ENCODE assay signal across 16 cellular contexts in genomic region chr1:84550826-84551225, GRCh38.
"Had no signal": no experiment of that assay in that cellular context is flagged by ENCODE, and none has a peak within 500 bp of the region (broad histone marks: within the 10 kb centered on the region; RNA-seq: fewer than 3 reads in every experiment).

No MANE protein-coding gene starts in this region.

- DNase-seq: activated CD4-positive, alpha-beta T cell treated with anti-CD3 and anti-CD28 coated beads for 36 hours; activated CD4-positive, alpha-beta T cell treated with anti-CD3 and anti-CD28 coated beads, Interleukin-2, amount 50 U/mL, for 48 hours; activated T-cell treated with anti-CD3 and anti-CD28 coated beads for 4 hours; effector CD8-positive, alpha-beta T cell; foreskin melanocyte; glutamatergic neuron; hippocampal formation; left colon; posterior cingulate gyrus; sigmoid colon; spleen; stimulated activated CD4-positive, alpha-beta T cell treated with anti-CD3 and anti-CD28 coated beads, Interleukin-4, amount 100 ng/mL, for 4 hours; testis had no signal

- H3K27ac ChIP-seq: sigmoid colon, spleen, testis had no signal

- H3K9me3 ChIP-seq: sigmoid colon, spleen, testis had no signal

- H3K4me1 ChIP-seq: sigmoid colon, spleen, testis had no signal

- ATAC-seq: activated CD4-positive, alpha-beta T cell treated with anti-CD3 and anti-CD28 coated beads for 36 hours; esophagus mucosa; left colon; stimulated activated memory B cell treated with anti-CD40 and anti-IgM and Interleukin-4, amounts not matched to agents 10 μg/mL and 1 μg/mL and 100 μg/mL, for 72 hours had no signal

- H3K4me3 ChIP-seq: lung, sigmoid colon, spleen, testis had no signal
